Comparison of ENCODE assay signal across 12 cellular contexts in genomic region chr10:71222541-71223364, GRCh38. TPM values are rescaled to one million over a fixed set of nuclear protein-coding genes. Genes with fewer than 3 reads are reported as not detected.
DNase-seq lines count a peak whose midpoint lies in the region; ATAC-seq and TF ChIP-seq lines count a peak whose summit lies in the region.
"Had no signal": no experiment of that assay in that cellular context is flagged by ENCODE, and none has a peak within 500 bp of the region (broad histone marks: within the 10 kb centered on the region; RNA-seq: fewer than 3 reads in every experiment).

No MANE protein-coding gene starts in this region.

- no TSS peak for BruUV-seq in mammary epithelial cell (replicated peaks; lab: Mats Ljungman, UMichigan)
- no TSS peak for BruUV-seq in MCF 10A (replicated peaks; lab: Mats Ljungman, UMichigan)

- H3K9me3 Mint-ChIP-seq in MCF 10A (ENCODE audit: unreplicated experiment), result no peaks in the 10 kb centered on the region

- H3K36me3 ChIP-seq in mammary epithelial cell (ENCODE audit: insufficient read depth, low read length), result no peaks in the 10 kb centered on the region
- H3K36me3 ChIP-seq in iPS-15b (ENCODE audit: control insufficient read depth, insufficient read depth, low read length), result no peaks in the 10 kb centered on the region
- H3K36me3 ChIP-seq in tibial artery, result no peaks in the 10 kb centered on the region
- no peaks in the 10 kb centered on the region for H3K36me3 ChIP-seq in SJCRH30
- H3K36me3 ChIP-seq: right lobe of liver had no signal

- H3K4me1 Mint-ChIP-seq in MCF 10A (ENCODE audit: insufficient read depth, unreplicated experiment), result peaks cover 7% of the 10 kb centered on the region

- in situ Hi-C loops in mammary epithelial cell (cut with MboI; ENCODE audit: low sequenced_read_pairs in 2 of 2), result no loop called here

- H3K27ac ChIP-seq in mammary epithelial cell (ENCODE audit: insufficient read depth, low read depth, low read length), result no peak overlapping the region
- no peak overlapping the region for H3K27ac ChIP-seq in tibial artery
- H3K27ac ChIP-seq in SJCRH30, result no peak overlapping the region
- H3K27ac ChIP-seq: right lobe of liver had no signal

- CTCF ChIA-PET in mammary epithelial cell (lab: Charles Lee; ENCODE audit: low non-redundant PET) (no interaction called here), MCF 10A (lab: Yijun Ruan, JAX) (interaction anchor here (0.6 to 1.5 kb wide), 3 partner anchors 62 to 302 kb away, joined by 3 to 5 read pairs (median 5); no protein-coding TSS in a partner anchor)

- H3K4me2 ChIP-seq in mammary epithelial cell (ENCODE audit: insufficient read depth, low read depth, low read length), result no peak overlapping the region

- POLR2A ChIA-PET in MCF 10A (lab: Yijun Ruan, JAX), result interaction anchor here (1.1 kb wide), 1 partner anchor 291 kb away, joined by 3 read pairs; no protein-coding TSS in a partner anchor

- ATAC-seq in GM21737 (IDR thresholded peaks at IDR 0.05; ENCODE audit: unreplicated experiment) (no peak), left lobe of liver (no peak)
- ATAC-seq: activated CD4-positive, alpha-beta T cell treated with anti-CD3 and anti-CD28 coated beads for 36 hours; PC-3; right lobe of liver had no signal

- H3K9me3 ChIP-seq in mammary epithelial cell (replicated peaks; ENCODE audit: insufficient read depth, low read length), result no peaks in the 10 kb centered on the region
- H3K9me3 ChIP-seq in iPS-15b (ENCODE audit: control insufficient read depth, insufficient read depth, low read length), result no peaks in the 10 kb centered on the region
- H3K9me3 ChIP-seq in tibial artery, result no peaks in the 10 kb centered on the region
- H3K9me3 ChIP-seq in SJCRH30 (replicated peaks), result no peaks in the 10 kb centered on the region
- H3K9me3 ChIP-seq: right lobe of liver had no signal

- DNase-seq in mammary epithelial cell (peak; percentile 23), MCF 10A (ENCODE audit: unreplicated experiment) (no peak), SK-N-DZ (ENCODE audit: low spot score) (peak; percentile 84), tibial artery (peak; percentile 15 to 40), left lobe of liver (ENCODE audit: low spot score) (no peak), SJCRH30 (no peak)
- DNase-seq: activated CD4-positive, alpha-beta T cell treated with anti-CD3 and anti-CD28 coated beads for 36 hours; PC-3 had no signal

- no peak for TF ChIP-seq CTCF in mammary epithelial cell (conservative IDR thresholded peaks at IDR 0.05 in 1 of 2, IDR thresholded peaks at IDR 0.05 in 1 of 2; ENCODE audit: extremely low read depth in 1 of 2, insufficient read depth in 1 of 2, low read depth in 1 of 2, low read length in 2 of 2)
- no peak for TF ChIP-seq CTCF in MCF 10A (IDR thresholded peaks at IDR 0.05; ENCODE audit: unreplicated experiment)
- no peak for TF ChIP-seq CTCF in tibial artery (IDR thresholded peaks at IDR 0.05)

- H3K9ac ChIP-seq in mammary epithelial cell (ENCODE audit: insufficient read depth, low read length) (no peak overlapping the region), iPS-15b (ENCODE audit: low read depth, low read length) (peak overlapping the region; percentile 8)

- no peak overlapping the region for H3K4me3 ChIP-seq in mammary epithelial cell (replicated peaks in 1 of 3; ENCODE audit: insufficient read depth in 1 of 3, low read depth in 2 of 3, low read length in 3 of 3)
- H3K4me3 ChIP-seq in iPS-15b (ENCODE audit: low read depth, low read length), result no peak overlapping the region
- no peak overlapping the region for H3K4me3 ChIP-seq in tibial artery
- no peak overlapping the region for H3K4me3 ChIP-seq in SJCRH30
- H3K4me3 ChIP-seq: right lobe of liver had no signal

- no peak overlapping the region for H3K27ac Mint-ChIP-seq in MCF 10A (ENCODE audit: low read depth, unreplicated experiment)
- H3K27ac Mint-ChIP-seq: activated CD4-positive, alpha-beta T cell treated with anti-CD3 and anti-CD28 coated beads for 36 hours; activated naive CD8-positive, alpha-beta T cell had no signal

- H3K79me2 ChIP-seq in mammary epithelial cell (ENCODE audit: insufficient read depth, low read length), result no peaks in the 10 kb centered on the region

- H3K27me3 ChIP-seq in mammary epithelial cell (ENCODE audit: insufficient read depth, low read length) (no peaks in the 10 kb centered on the region), iPS-15b (ENCODE audit: control insufficient read depth, insufficient read depth, low read length) (no peaks in the 10 kb centered on the region), tibial artery (no peaks in the 10 kb centered on the region), SJCRH30 (no peaks in the 10 kb centered on the region)
- H3K27me3 ChIP-seq: right lobe of liver had no signal

- H3K4me3 Mint-ChIP-seq in MCF 10A (ENCODE audit: unreplicated experiment), result no peak overlapping the region
- H3K4me3 Mint-ChIP-seq: activated CD4-positive, alpha-beta T cell treated with anti-CD3 and anti-CD28 coated beads for 36 hours; activated naive CD8-positive, alpha-beta T cell had no signal

- intact Hi-C loops in mammary epithelial cell (cut with micrococcal nuclease), result no loop called here
- intact Hi-C loops in MCF 10A (cut with micrococcal nuclease), result no loop called here
- intact Hi-C loops in tibial artery (cut with DNase I; ENCODE audit: low total_unique reads), result no loop called here

- no peaks in the 10 kb centered on the region for H3K36me3 Mint-ChIP-seq in MCF 10A (ENCODE audit: insufficient read depth, unreplicated experiment)
- H3K36me3 Mint-ChIP-seq: activated naive CD8-positive, alpha-beta T cell had no signal

- WGBS in mammary epithelial cell (ENCODE audit: low coverage, missing lambda C conversion rate), result 68% methylated on average over 11 of the region's 11 CpGs

- H2AFZ ChIP-seq in mammary epithelial cell (ENCODE audit: low read depth, low read length), result no peak overlapping the region

- H4K20me1 ChIP-seq in mammary epithelial cell (ENCODE audit: insufficient read depth, low read length), result no peaks in the 10 kb centered on the region

- no peaks in the 10 kb centered on the region for H3K27me3 Mint-ChIP-seq in MCF 10A (ENCODE audit: insufficient read depth, unreplicated experiment)

- dilution Hi-C loops in mammary epithelial cell (cut with HindIII; ENCODE audit: low sequenced_read_pairs), result no loop called here

- H3K4me1 ChIP-seq in mammary epithelial cell (ENCODE audit: insufficient read depth, low read length) (peaks cover 11% of the 10 kb centered on the region), iPS-15b (ENCODE audit: control insufficient read depth, insufficient read depth, low read length) (peaks cover 18% of the 10 kb centered on the region), tibial artery (peaks cover 0 to 5% (median 4%) of the 10 kb centered on the region in 4 donors), SJCRH30 (no peaks in the 10 kb centered on the region)
- H3K4me1 ChIP-seq: right lobe of liver had no signal

RNA-seq across cellular contexts. Expression of gene UNC5B, which starts 10.4 kb away (rescaled TPM):
- total RNA-seq in mammary epithelial cell (10 to 100 TPM in 1 of 2 donors, 1 to 10 TPM in 1; 7.2 to 10.0 TPM), MCF 10A (2022) (80.5 and 82.4 TPM in 2 replicates), left lobe of liver (1.8 TPM)
- 4.9 TPM for polyA plus RNA-seq in mammary epithelial cell
- 10.2 TPM for polyA minus RNA-seq in mammary epithelial cell
- polyA plus RNA-seq in SK-N-DZ (2014; cell fraction: cytosol; rRNA removed), result 11.4 and 13.7 TPM in 2 replicates
- 16.8 and 23.9 TPM in 2 replicates for polyA plus RNA-seq in SK-N-DZ (2014; cell fraction: nucleus; rRNA removed)
- 3.4 and 3.6 TPM in 2 replicates for total RNA-seq in SJCRH30 (2014; rRNA removed; shearing (Covaris generic))

Comparison
In these comparisons a context has a peak if more than half of its experiments do, and no peak if none do; other contexts are left out.
1. DNase-seq: peak in mammary epithelial cell (single experiment), SK-N-DZ (single experiment) and tibial artery (2 of 2); none in MCF 10A (single experiment), left lobe of liver (single experiment) and SJCRH30 (0 of 2).